ENCODE assay signal across 19 cellular contexts in the genomic region with DNA sequence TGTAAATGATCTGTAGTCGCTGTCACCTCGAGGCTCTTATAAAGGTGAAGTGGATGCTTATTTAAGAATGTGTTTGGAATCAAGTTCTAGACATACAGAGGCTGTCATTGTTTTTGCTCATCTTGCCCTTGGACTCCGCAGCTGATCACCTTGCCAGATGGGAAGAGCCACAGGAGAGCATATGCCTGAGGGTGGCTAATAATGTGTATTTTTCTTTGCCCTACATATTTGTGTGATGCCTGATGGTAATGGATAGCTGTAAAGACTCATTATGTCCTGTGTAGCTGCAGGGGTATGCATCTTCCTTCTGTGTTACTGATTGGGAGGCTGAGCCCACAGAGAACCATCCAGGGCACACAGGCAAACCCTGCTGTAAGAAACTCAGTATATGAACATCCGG.
DNase-seq lines count a peak whose midpoint lies in the region; ATAC-seq and TF ChIP-seq lines count a peak whose summit lies in the region.
"Had no signal": no experiment of that assay in that cellular context is flagged by ENCODE, and none has a peak within 500 bp of the region (broad histone marks: within the 10 kb centered on the region; RNA-seq: fewer than 3 reads in every experiment).

No MANE protein-coding gene starts in this region.

- H3K27ac ChIP-seq in OCI-LY1 (ENCODE audit: low read depth, low read length, poor library complexity, severe bottlenecking): peak overlapping the region; percentile 21
- H3K27ac ChIP-seq in coronary artery: no peak overlapping the region
- H3K27ac ChIP-seq: 22Rv1, GM23248 had no signal

- H3K4me3 ChIP-seq in OCI-LY1 (ENCODE audit: low read depth, low read length, poor library complexity, severe bottlenecking) (no peak overlapping the region), coronary artery (no peak overlapping the region)
- H3K4me3 ChIP-seq: GM23248, MG63 had no signal

- H4K20me1 ChIP-seq in OCI-LY1 (ENCODE audit: insufficient read depth, low read length): no peaks in the 10 kb centered on the region

- H3K27me3 ChIP-seq in OCI-LY1 (ENCODE audit: insufficient read depth, low read length): no peaks in the 10 kb centered on the region
- H3K27me3 ChIP-seq: MG63 had no signal

- no peaks in the 10 kb centered on the region for H3K9me3 ChIP-seq in OCI-LY1 (ENCODE audit: low read length)
- H3K9me3 ChIP-seq: MG63, SK-N-SH had no signal

- peaks cover 7% of the 10 kb centered on the region in 2 donors for H3K9me3 Mint-ChIP-seq in stimulated activated naive B cell treated with anti-CD40 and anti-IgM and Interleukin-4, amounts not matched to agents 10 μg/mL and 1 μg/mL and 100 μg/mL, for 72 hours
- H3K9me3 Mint-ChIP-seq in immature natural killer cell: no peaks in the 10 kb centered on the region

- no peaks in the 10 kb centered on the region for H3K79me2 ChIP-seq in OCI-LY1 (ENCODE audit: insufficient read depth, low read length)

- H3K4me2 ChIP-seq in OCI-LY1 (ENCODE audit: low read length): no peak overlapping the region
- H3K4me2 ChIP-seq: SK-N-SH had no signal

- TF ChIP-seq CTCF in OCI-LY1 (IDR thresholded peaks at IDR 0.05; ENCODE audit: low read length) (no peak), coronary artery (IDR thresholded peaks at IDR 0.05) (no peak)

- no peaks in the 10 kb centered on the region for H3K27me3 Mint-ChIP-seq in stimulated activated naive B cell treated with anti-CD40 and anti-IgM and Interleukin-4, amounts not matched to agents 10 μg/mL and 1 μg/mL and 100 μg/mL, for 72 hours
- H3K27me3 Mint-ChIP-seq in immature natural killer cell (ENCODE audit: low read depth in 3 of 3): peaks cover 0 to 2% (median 1%) of the 10 kb centered on the region in 3 donors
- H3K27me3 Mint-ChIP-seq: B cell had no signal

- peaks cover 19 to 41% of the 10 kb centered on the region in 2 donors for H3K36me3 Mint-ChIP-seq in stimulated activated naive B cell treated with anti-CD40 and anti-IgM and Interleukin-4, amounts not matched to agents 10 μg/mL and 1 μg/mL and 100 μg/mL, for 72 hours
- peaks cover 7 to 20% (median 9%) of the 10 kb centered on the region in 3 donors for H3K36me3 Mint-ChIP-seq in immature natural killer cell

- no peaks in the 10 kb centered on the region for H3F3A ChIP-seq in OCI-LY1 (ENCODE audit: insufficient read depth, low read length)

- H3K9me2 ChIP-seq in OCI-LY1 (ENCODE audit: low read depth, low read length): no peaks in the 10 kb centered on the region
- H3K9me2 ChIP-seq: SK-N-SH had no signal

- H3K4me3 Mint-ChIP-seq in stimulated activated naive B cell treated with anti-CD40 and anti-IgM and Interleukin-4, amounts not matched to agents 10 μg/mL and 1 μg/mL and 100 μg/mL, for 72 hours: no peak overlapping the region
- H3K4me3 Mint-ChIP-seq in immature natural killer cell: no peak overlapping the region
- H3K4me3 Mint-ChIP-seq: B cell; T-helper 1 cell treated with Interleukin-12 subunit alpha and Interleukin-12 subunit beta and Interleukin-4 antibody, amounts not matched to agents 30 μg/mL and 1 μg/mL, for 36 hours had no signal

- no peak overlapping the region for H3K27ac Mint-ChIP-seq in stimulated activated naive B cell treated with anti-CD40 and anti-IgM and Interleukin-4, amounts not matched to agents 10 μg/mL and 1 μg/mL and 100 μg/mL, for 72 hours
- H3K27ac Mint-ChIP-seq in immature natural killer cell: no peak overlapping the region
- H3K27ac Mint-ChIP-seq: T-helper 1 cell treated with Interleukin-12 subunit alpha and Interleukin-12 subunit beta and Interleukin-4 antibody, amounts not matched to agents 30 μg/mL and 1 μg/mL, for 36 hours had no signal

- DNase-seq in NCI-H2171 treated with DMSO at 0.1 percent for 48 hours (lab: John Stamatoyannopoulos, UW): peak; percentile 71
- DNase-seq in NCI-H2171 (lab: John Stamatoyannopoulos, UW): no peak
- peak; percentile 34 for DNase-seq in NCI-H1694 (lab: John Stamatoyannopoulos, UW)
- DNase-seq in stimulated activated naive B cell treated with anti-CD40 and anti-IgM and Interleukin-4, amounts not matched to agents 10 μg/mL and 1 μg/mL and 100 μg/mL, for 72 hours: no peak
- no peak for DNase-seq in coronary artery (ENCODE audit: low spot score)
- DNase-seq in immature natural killer cell: no peak
- DNase-seq: GM23248, H7, KBM-7, MG63, NCI-H187, NCI-H526 treated with DMSO at 0.1 percent for 48 hours, SK-N-SH, SW 1271 had no signal

- ATAC-seq in stimulated activated naive B cell treated with anti-CD40 and anti-IgM and Interleukin-4, amounts not matched to agents 10 μg/mL and 1 μg/mL and 100 μg/mL, for 72 hours (replicated peaks): peak; percentile 10 to 28
- ATAC-seq in HG02623 (IDR thresholded peaks at IDR 0.05; ENCODE audit: unreplicated experiment): no peak

- peaks cover 6% of the 10 kb centered on the region for H3K36me3 ChIP-seq in OCI-LY1 (ENCODE audit: insufficient read depth, low read length)

- peaks cover 46 to 75% of the 10 kb centered on the region in 2 donors for H3K4me1 Mint-ChIP-seq in stimulated activated naive B cell treated with anti-CD40 and anti-IgM and Interleukin-4, amounts not matched to agents 10 μg/mL and 1 μg/mL and 100 μg/mL, for 72 hours
- peaks cover 3 to 6% of the 10 kb centered on the region in 2 donors for H3K4me1 Mint-ChIP-seq in immature natural killer cell

- peaks cover 34% of the 10 kb centered on the region for H3K4me1 ChIP-seq in OCI-LY1 (ENCODE audit: insufficient read depth, low read length, severe bottlenecking)

- no peak overlapping the region for H3K9ac ChIP-seq in OCI-LY1 (ENCODE audit: low read length)
- H3K9ac ChIP-seq: GM23248, SK-N-SH had no signal

- H2AFZ ChIP-seq in OCI-LY1 (ENCODE audit: low read length): no peak overlapping the region
- H2AFZ ChIP-seq: GM23248 had no signal

Comparison
In these comparisons a context has a peak if more than half of its experiments do, and no peak if none do; other contexts are left out.
1. DNase-seq: peak in NCI-H2171 treated with DMSO at 0.1 percent for 48 hours (single experiment) and NCI-H1694 (single experiment); none in NCI-H2171 (single experiment), stimulated activated naive B cell treated with anti-CD40 and anti-IgM and Interleukin-4, amounts not matched to agents 10 μg/mL and 1 μg/mL and 100 μg/mL, for 72 hours (single experiment), coronary artery (single experiment) and immature natural killer cell (0 of 3).